Comparison of ENCODE assay signal across 18 cellular contexts in genomic region chr6:28134716-28135115, GRCh38. TPM values are rescaled to one million over a fixed set of nuclear protein-coding genes. Genes with fewer than 3 reads are reported as not detected.
DNase-seq lines count a peak whose midpoint lies in the region; ATAC-seq, FAIRE-seq and TF ChIP-seq lines count a peak whose summit lies in the region.
"Had no signal": no experiment of that assay in that cellular context is flagged by ENCODE, and none has a peak within 500 bp of the region (broad histone marks: within the 10 kb centered on the region; RNA-seq: fewer than 3 reads in every experiment).

No MANE protein-coding gene starts in this region.

- no peaks in the 10 kb centered on the region for H3K9me3 Mint-ChIP-seq in endothelial cell (ENCODE audit: unreplicated experiment)
- H3K9me3 Mint-ChIP-seq: activated naive CD8-positive, alpha-beta T cell treated with anti-CD3 and anti-CD28 coated beads, Interleukin-2, amount 10 ng/mL, durations not matched to agents 7 days and 5 days; IgD-negative memory B cell had no signal

- H3K4me1 ChIP-seq in A549: peaks cover 7% of the 10 kb centered on the region; the same call in 1 of the 3 replicates
- peaks cover 4% of the 10 kb centered on the region for H3K4me1 ChIP-seq in prostate gland (replicated peaks)

- POLR2A ChIA-PET in A549 (lab: Yijun Ruan, JAX): no interaction called here

- FAIRE-seq in A549 (lab: Jason Lieb, UNC): no peak

- no peak for TF ChIP-seq CTCF in A549 (IDR thresholded peaks at IDR 0.05)
- TF ChIP-seq CTCF in endothelial cell (IDR thresholded peaks at IDR 0.05; ENCODE audit: unreplicated experiment): no peak
- TF ChIP-seq CTCF in prostate gland (IDR thresholded peaks at IDR 0.05): no peak

- no peak for TF ChIP-seq RAD21 in A549 (conservative IDR thresholded peaks at IDR 0.05 in 1 of 2, IDR thresholded peaks at IDR 0.05 in 1 of 2)

- TF ChIP-seq EP300 in A549 (IDR thresholded peaks at IDR 0.05): no peak

- CTCF ChIA-PET in A549 (lab: Yijun Ruan, JAX): interaction anchor here (0.7 to 1.0 kb wide), 2 partner anchors 9 to 221 kb away, joined by 3 to 4 read pairs; no protein-coding TSS in a partner anchor

- intact Hi-C loops in prostate gland (cut with DNase I): loop anchor here (5.0 to 10.0 kb wide), 3 partner anchors 120 to 218 kb away; partner anchors contain the start of genes NKAPL, ZKSCAN4 and ZSCAN31

- peak overlapping the region; percentile 11 for H3K4me3 Mint-ChIP-seq in endothelial cell (ENCODE audit: unreplicated experiment)

- ATAC-seq in A549: no peak
- ATAC-seq: right cardiac atrium had no signal

- H3K27me3 Mint-ChIP-seq in endothelial cell (ENCODE audit: unreplicated experiment): peaks cover 2% of the 10 kb centered on the region
- H3K27me3 Mint-ChIP-seq: activated naive CD8-positive, alpha-beta T cell treated with anti-CD3 and anti-CD28 coated beads, Interleukin-2, amount 10 ng/mL, durations not matched to agents 7 days and 5 days; B cell; IgD-negative memory B cell had no signal

- H3K4me3 ChIP-seq in A549 (no peak overlapping the region), prostate gland (no peak overlapping the region)
- H3K4me3 ChIP-seq: testis had no signal

- peak overlapping the region; percentile 25 for H3K27ac Mint-ChIP-seq in endothelial cell (ENCODE audit: unreplicated experiment)

- no peaks in the 10 kb centered on the region for H3K27me3 ChIP-seq in prostate gland (replicated peaks; ENCODE audit: insufficient read depth)
- H3K27me3 ChIP-seq: heart left ventricle, testis had no signal

- no peak for TF ChIP-seq POLR2A in A549 (IDR thresholded peaks at IDR 0.05; ENCODE audit: low read length)
- no peak for TF ChIP-seq POLR2A in prostate gland (IDR thresholded peaks at IDR 0.05)

- DNase-seq in A549 (ENCODE audit: low read depth in 1 of 2, low spot score in 1 of 2): no peak
- peak; percentile 35 for DNase-seq in CD1c-positive myeloid dendritic cell (ENCODE audit: extremely low spot score)
- peak; percentile 49 for DNase-seq in RPMI8226
- no peak for DNase-seq in endothelial cell (ENCODE audit: low spot score)
- no peak for DNase-seq in prostate gland (ENCODE audit: low spot score)
- no peak for DNase-seq in stimulated activated CD4-positive, alpha-beta T cell treated with anti-CD3 and anti-CD28 coated beads, Interleukin-2, amount 100 ng/mL, for 48 hours
- DNase-seq in DMS53 (lab: John Stamatoyannopoulos, UW): no peak
- DNase-seq: activated naive CD8-positive, alpha-beta T cell treated with anti-CD3 and anti-CD28 coated beads, Interleukin-2, amount 10 ng/mL, durations not matched to agents 7 days and 5 days; DMS79; heart left ventricle; NCI-H1092; NCI-H774; right cardiac atrium; stimulated activated CD4-positive, alpha-beta T cell treated with anti-CD3 and anti-CD28 coated beads, Interleukin-1b, Interleukin-23, amount 100 ng/mL, for 48 hours had no signal

- H3K4me2 ChIP-seq in A549: no peak overlapping the region

- no peaks in the 10 kb centered on the region for H3K9me3 ChIP-seq in A549
- H3K9me3 ChIP-seq in prostate gland: no peaks in the 10 kb centered on the region
- H3K9me3 ChIP-seq: heart left ventricle, testis had no signal

- no peaks in the 10 kb centered on the region for H3K36me3 ChIP-seq in prostate gland

- peaks cover 7% of the 10 kb centered on the region for H3K36me3 Mint-ChIP-seq in endothelial cell (ENCODE audit: low read depth, unreplicated experiment)
- H3K36me3 Mint-ChIP-seq: IgD-negative memory B cell had no signal

- 24% methylated on average over 1 of the region's 1 CpG for WGBS in A549 (ENCODE audit: missing lambda C conversion rate)
- 65% methylated on average over 1 of the region's 1 CpG for WGBS in prostate gland

- H3K4me1 Mint-ChIP-seq in endothelial cell (ENCODE audit: unreplicated experiment): peaks cover 24% of the 10 kb centered on the region

- H3K27ac ChIP-seq in A549: no peak overlapping the region
- no peak overlapping the region for H3K27ac ChIP-seq in prostate gland
- H3K27ac ChIP-seq: testis, VCaP had no signal

TF ChIP-seq in A549, 52 proteins besides CTCF, POLR2A, EP300 and RAD21:
- TF ChIP-seq MAFK (IDR thresholded peaks at IDR 0.05; ENCODE audit: partially characterized antibody) (peak; percentile 76), HDAC2 (IDR thresholded peaks at IDR 0.05) (no peak)
TF ChIP-seq in A549: peak in this region for 1.

RNA-seq across cellular contexts. Expression of gene ZKSCAN8, which starts 7.0 kb away (rescaled TPM):
- polyA plus RNA-seq in A549 (2011; rRNA removed): 8.9 and 16.2 TPM in 2 replicates
- 1.7 TPM in 2 replicates for polyA plus RNA-seq in A549 (2012; cell fraction: cytosol; rRNA removed)
- polyA plus RNA-seq in A549 (2012; cell fraction: nucleus; rRNA removed): 3.1 and 5.4 TPM in 2 replicates
- polyA plus RNA-seq in A549 (2017; fragmentation: RNase III; extraction: RNeasy Plus Mini Kit Qiagen cat#74134 plus additional on column Dnase treatment): 6.9 to 8.5 TPM (median 8.4 TPM) in 3 replicates
- polyA minus RNA-seq in A549 (2011; rRNA and poly(A)+ RNA removed): 14.8 and 25.5 TPM in 2 replicates
- 29.5 TPM for total RNA-seq in endothelial cell (ENCODE audit: unreplicated experiment)
- 10 to 100 TPM; 20.5 to 39.4 TPM for total RNA-seq in prostate gland

RNA-seq across cellular contexts. Expression of gene ZSCAN16, which starts 10.3 kb away (rescaled TPM):
- polyA plus RNA-seq in A549 (2011; rRNA removed): 5.5 and 6.0 TPM in 2 replicates
- polyA plus RNA-seq in A549 (2012; cell fraction: cytosol; rRNA removed): 2.4 and 2.8 TPM in 2 replicates
- 1.5 and 1.7 TPM in 2 replicates for polyA plus RNA-seq in A549 (2012; cell fraction: nucleus; rRNA removed)
- polyA plus RNA-seq in A549 (2017; fragmentation: RNase III; extraction: RNeasy Plus Mini Kit Qiagen cat#74134 plus additional on column Dnase treatment): 5.7 to 6.1 TPM (median 5.8 TPM) in 3 replicates
- polyA minus RNA-seq in A549 (2011; rRNA and poly(A)+ RNA removed): 4.4 and 5.0 TPM in 2 replicates
- total RNA-seq in endothelial cell (ENCODE audit: unreplicated experiment): 6.5 TPM
- 1 to 10 TPM; 5.3 TPM for total RNA-seq in prostate gland

RNA-seq across cellular contexts. Expression of gene ZNF165, which starts 54.3 kb away (rescaled TPM):
- 0.71 and 0.72 TPM in 2 replicates for polyA plus RNA-seq in A549 (2011; rRNA removed)
- polyA plus RNA-seq in A549 (2012; cell fraction: cytosol; rRNA removed): 0.19 and 0.23 TPM in 2 replicates
- 0.16 and 0.19 TPM in 2 replicates for polyA plus RNA-seq in A549 (2012; cell fraction: nucleus; rRNA removed)
- 0.62 to 0.76 TPM (median 0.63 TPM) in 3 replicates for polyA plus RNA-seq in A549 (2017; fragmentation: RNase III; extraction: RNeasy Plus Mini Kit Qiagen cat#74134 plus additional on column Dnase treatment)
- polyA minus RNA-seq in A549 (2011; rRNA and poly(A)+ RNA removed): 0.50 and 0.97 TPM in 2 replicates
- 1.4 TPM for total RNA-seq in endothelial cell (ENCODE audit: unreplicated experiment)
- 1 to 10 TPM; 1.3 to 1.8 TPM for total RNA-seq in prostate gland

Comparison
In these comparisons a context has a peak if more than half of its experiments do, and no peak if none do; other contexts are left out.
1. DNase-seq: peak in CD1c-positive myeloid dendritic cell (single experiment) and RPMI8226 (single experiment); none in A549 (0 of 2), endothelial cell (single experiment), prostate gland (single experiment), stimulated activated CD4-positive, alpha-beta T cell treated with anti-CD3 and anti-CD28 coated beads, Interleukin-2, amount 100 ng/mL, for 48 hours (0 of 2) and DMS53 (single experiment).